1 cellular context compared by ENCODE assay signal in the genomic region with DNA sequence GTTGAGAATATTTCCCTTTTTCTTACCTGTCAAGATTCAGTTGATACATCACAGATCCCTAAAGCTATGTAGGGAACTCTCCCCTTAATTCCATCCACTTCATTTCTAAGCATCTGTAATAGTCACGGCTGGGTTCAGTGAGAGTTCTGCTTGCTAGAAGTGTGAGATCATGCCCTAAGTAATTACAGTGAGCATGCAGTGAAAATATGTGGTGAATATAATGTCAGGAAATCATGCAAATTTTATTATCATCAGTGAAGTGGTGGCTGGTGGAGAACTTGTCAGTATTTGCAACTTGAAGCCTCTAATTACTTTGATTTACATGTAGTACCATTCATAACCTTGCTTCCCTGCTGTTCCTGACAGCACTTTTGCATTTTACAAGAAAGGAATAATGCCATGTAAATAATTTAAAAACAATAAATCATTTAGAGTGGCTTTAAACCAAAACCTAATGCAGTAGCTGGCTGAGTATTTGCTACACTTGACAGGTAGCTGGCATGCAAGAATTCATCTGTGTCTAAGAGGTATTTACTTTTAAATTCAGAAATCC.
TF ChIP-seq lines count a peak whose summit lies in the region.

No MANE protein-coding gene starts in this region.

TF ChIP-seq in IMR-90, 13 proteins besides CTCF, POLR2A, EP300 and RAD21 (continued from another document):
- TF ChIP-seq NFE2L2 (IDR thresholded peaks at IDR 0.05; ENCODE audit: low read depth, low read length) (no peak), MAFK (IDR thresholded peaks at IDR 0.05; ENCODE audit: low read depth, low read length) (no peak), MXI1 (IDR thresholded peaks at IDR 0.05; ENCODE audit: borderline replicate concordance, low read depth, low read length) (no peak)
